28 cellular contexts compared by ENCODE assay signal in genomic region chr20:47475419-47476044, GRCh38.
"Had no signal": no experiment of that assay in that cellular context is flagged by ENCODE, and none has a peak within 500 bp of the region (broad histone marks: within the 10 kb centered on the region; RNA-seq: fewer than 3 reads in every experiment).

No MANE protein-coding gene starts in this region.

- H3K36me3 ChIP-seq: ascending aorta, WERI-Rb-1 had no signal

- H3K9ac ChIP-seq: KMS-11 had no signal

- H3K27ac Mint-ChIP-seq: activated CD4-positive, alpha-beta memory T cell treated with anti-CD3 and anti-CD28 coated beads for 36 hours; activated naive CD8-positive, alpha-beta T cell treated with anti-CD3 and anti-CD28 coated beads for 36 hours had no signal

- ATAC-seq: activated T-cell treated with anti-CD3 and anti-CD28 coated beads, Interleukin-2, amount 50 U/mL, for 4 hours had no signal

- DNase-seq: activated CD4-positive, alpha-beta memory T cell treated with anti-CD3 and anti-CD28 coated beads for 36 hours; activated CD4-positive, alpha-beta T cell treated with anti-CD3 and anti-CD28 coated beads, Interleukin-2, amount 50 U/mL, for 1 hour; activated CD8-positive, alpha-beta memory T cell treated with anti-CD3 and anti-CD28 coated beads, Interleukin-2, amount 50 U/mL, for 4 hours; activated effector memory CD4-positive, alpha-beta T cell treated with Interleukin-2 at 50 U/mL for 16 hours; activated naive CD4-positive, alpha-beta T cell; activated naive CD4-positive, alpha-beta T cell treated with anti-CD3 and anti-CD28 coated beads, Interleukin-2, amount 50 U/mL, for 16 hours; activated naive CD8-positive, alpha-beta T cell treated with anti-CD3 and anti-CD28 coated beads for 36 hours; activated T-cell treated with anti-CD3 and anti-CD28 coated beads for 4 hours; activated T-cell treated with anti-CD3 and anti-CD28 coated beads, Interleukin-2, amount 50 U/mL, for 4 hours; amygdala; MM.1S; MV-4-11; NCI-H1092; NCI-H1436 treated with DMSO at 0.1 percent for 48 hours; NCI-H1694 treated with DMSO at 0.1 percent for 48 hours; NCI-H2029; NCI-H2107; NCI-H2171; NCI-H510A; NCI-H748 treated with DMSO at 0.1 percent for 48 hours; NK-92 treated with Interleukin-12 subunit alpha and Interleukin-12 subunit beta, amount 100 ng/mL, for 24 hours; OCI-M1; Right ventricle myocardium superior; T1000; WERI-Rb-1 had no signal

- H3K36me3 Mint-ChIP-seq: activated CD4-positive, alpha-beta memory T cell treated with anti-CD3 and anti-CD28 coated beads for 36 hours; activated naive CD8-positive, alpha-beta T cell treated with anti-CD3 and anti-CD28 coated beads for 36 hours had no signal

- H3K27me3 ChIP-seq: ascending aorta had no signal

- H3K4me1 ChIP-seq: ascending aorta had no signal

- H3K4me3 ChIP-seq: ascending aorta had no signal

- H3K4me2 ChIP-seq: KMS-11 had no signal

- H3K4me3 Mint-ChIP-seq: activated CD4-positive, alpha-beta memory T cell treated with anti-CD3 and anti-CD28 coated beads for 36 hours; activated naive CD8-positive, alpha-beta T cell treated with anti-CD3 and anti-CD28 coated beads for 36 hours; activated T-cell treated with anti-CD3 and anti-CD28 coated beads, Interleukin-2, amount 50 U/mL, for 4 hours; activated T-helper 1 cell treated with anti-CD3 and anti-CD28 coated beads, Interleukin-12 subunit alpha, Interleukin-12 subunit beta, Interleukin-2, Interleukin-4 antibody, amounts not matched to agents 30 ng/mL and 10 ng/mL and 1 ng/mL, durations not matched to agents 14 hours and 24 hours and 36 hours had no signal

- H3K27ac ChIP-seq: ascending aorta, KMS-11, WERI-Rb-1 had no signal

- H3K9me3 ChIP-seq: ascending aorta had no signal

- H3K9me3 Mint-ChIP-seq: activated CD4-positive, alpha-beta memory T cell treated with anti-CD3 and anti-CD28 coated beads for 36 hours; activated naive CD8-positive, alpha-beta T cell treated with anti-CD3 and anti-CD28 coated beads for 36 hours; activated T-cell treated with anti-CD3 and anti-CD28 coated beads, Interleukin-2, amount 50 U/mL, for 4 hours; activated T-helper 1 cell treated with anti-CD3 and anti-CD28 coated beads, Interleukin-12 subunit alpha, Interleukin-12 subunit beta, Interleukin-2, Interleukin-4 antibody, amounts not matched to agents 30 ng/mL and 10 ng/mL and 1 ng/mL, durations not matched to agents 14 hours and 24 hours and 36 hours had no signal

- H3K27me3 Mint-ChIP-seq: activated CD4-positive, alpha-beta memory T cell treated with anti-CD3 and anti-CD28 coated beads for 36 hours; activated naive CD8-positive, alpha-beta T cell treated with anti-CD3 and anti-CD28 coated beads for 36 hours had no signal
